ENCODE assay signal across 8 cellular contexts in the genomic region with DNA sequence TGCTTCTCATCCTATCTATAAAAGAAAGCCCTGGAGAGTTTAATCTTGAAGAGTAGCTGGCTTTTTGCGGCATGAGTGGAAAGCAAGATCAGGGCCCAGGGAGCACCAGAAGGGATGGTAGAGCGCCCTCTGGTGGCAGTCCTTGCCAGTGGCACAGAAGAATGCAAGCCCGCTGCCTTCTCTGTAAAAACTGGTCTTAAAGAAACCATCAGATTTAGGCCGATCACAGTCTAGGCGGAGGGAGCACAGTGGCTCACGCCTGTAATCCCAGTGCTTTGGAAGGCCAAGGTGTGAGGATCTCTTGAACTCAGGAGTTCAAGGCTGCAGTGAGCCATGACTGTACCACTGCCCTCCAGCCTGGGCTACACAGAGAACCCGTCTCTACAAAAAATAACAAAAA. TPM values are rescaled to one million over a fixed set of nuclear protein-coding genes. Genes with fewer than 3 reads are reported as not detected.
DNase-seq lines count a peak whose midpoint lies in the region; ATAC-seq, FAIRE-seq and TF ChIP-seq lines count a peak whose summit lies in the region.

No MANE protein-coding gene starts in this region.

- no peaks in the 10 kb centered on the region for H3K36me3 Mint-ChIP-seq in natural killer cell
- H3K36me3 Mint-ChIP-seq in stimulated activated effector memory CD8-positive, alpha-beta T cell treated with anti-CD3 and anti-CD28 coated beads, Interleukin-12 subunit alpha, Interleukin-12 subunit beta, amount 100 ng/mL, for 72 hours: no peaks in the 10 kb centered on the region

- H3K27me3 ChIP-seq in HUES48 (ENCODE audit: control insufficient read depth, insufficient read depth, low read length): no peaks in the 10 kb centered on the region

- intact Hi-C loops in natural killer cell (cut with micrococcal nuclease): loop anchor here (1.0 kb wide), 1 partner anchor 200 kb away; no protein-coding TSS in a partner anchor

- DNase-seq in A172 (ENCODE audit: low spot score): peak; percentile 85
- peak; percentile 46 for DNase-seq in GM18507 (ENCODE audit: extremely low spot score, insufficient read length, low read depth)
- peak; percentile 58 for DNase-seq in OCI-M2 (lab: John Stamatoyannopoulos, UW; ENCODE audit: unreplicated experiment)
- DNase-seq in activated T-cell treated with anti-CD3 and anti-CD28 coated beads for 4 hours: peak; percentile 76
- peak; percentile 73 for DNase-seq in fibroblast of gingiva (ENCODE audit: low read depth)
- DNase-seq in natural killer cell: peak; percentile 75
- peak; percentile 78 to 88 for DNase-seq in stimulated activated effector memory CD8-positive, alpha-beta T cell treated with anti-CD3 and anti-CD28 coated beads, Interleukin-12 subunit alpha, Interleukin-12 subunit beta, amount 100 ng/mL, for 72 hours (ENCODE audit: low spot score in 2 of 2)

- peak; percentile 73 for FAIRE-seq in GM18507 (lab: Jason Lieb, UNC)

- no peaks in the 10 kb centered on the region for H3K36me3 ChIP-seq in HUES48 (ENCODE audit: control insufficient read depth, insufficient read depth, low read length)

- peaks cover 19% of the 10 kb centered on the region for H3K4me1 ChIP-seq in HUES48 (ENCODE audit: control insufficient read depth, insufficient read depth, low read length)

- no peak overlapping the region for H3K4me3 Mint-ChIP-seq in natural killer cell
- no peak overlapping the region for H3K4me3 Mint-ChIP-seq in stimulated activated effector memory CD8-positive, alpha-beta T cell treated with anti-CD3 and anti-CD28 coated beads, Interleukin-12 subunit alpha, Interleukin-12 subunit beta, amount 100 ng/mL, for 72 hours

- peak; percentile 93 for TF ChIP-seq CTCF in natural killer cell (IDR thresholded peaks at IDR 0.05)

- H3K4me1 Mint-ChIP-seq in natural killer cell: no peaks in the 10 kb centered on the region
- no peaks in the 10 kb centered on the region for H3K4me1 Mint-ChIP-seq in stimulated activated effector memory CD8-positive, alpha-beta T cell treated with anti-CD3 and anti-CD28 coated beads, Interleukin-12 subunit alpha, Interleukin-12 subunit beta, amount 100 ng/mL, for 72 hours

- H3K4me3 ChIP-seq in HUES48 (ENCODE audit: low read depth, low read length): no peak overlapping the region

- H3K9me3 Mint-ChIP-seq in natural killer cell: no peaks in the 10 kb centered on the region
- H3K9me3 Mint-ChIP-seq in stimulated activated effector memory CD8-positive, alpha-beta T cell treated with anti-CD3 and anti-CD28 coated beads, Interleukin-12 subunit alpha, Interleukin-12 subunit beta, amount 100 ng/mL, for 72 hours: no peaks in the 10 kb centered on the region

- H3K9ac ChIP-seq in HUES48 (ENCODE audit: low read depth, low read length): no peak overlapping the region

- no peak overlapping the region for H3K27ac Mint-ChIP-seq in natural killer cell
- H3K27ac Mint-ChIP-seq in stimulated activated effector memory CD8-positive, alpha-beta T cell treated with anti-CD3 and anti-CD28 coated beads, Interleukin-12 subunit alpha, Interleukin-12 subunit beta, amount 100 ng/mL, for 72 hours: no peak overlapping the region

- peaks cover 5 to 11% of the 10 kb centered on the region in 2 donors for H3K27me3 Mint-ChIP-seq in natural killer cell (ENCODE audit: low read depth in 2 of 2)

- peak overlapping the region; percentile 33 for H3K27ac ChIP-seq in HUES48 (ENCODE audit: low read depth, low read length)

- H3K9me3 ChIP-seq in HUES48 (ENCODE audit: control insufficient read depth, insufficient read depth, low read length): no peaks in the 10 kb centered on the region

- peak; percentile 68 to 85 (median 82) for ATAC-seq in natural killer cell
- peak; percentile 76 for ATAC-seq in stimulated activated effector memory CD8-positive, alpha-beta T cell treated with anti-CD3 and anti-CD28 coated beads, Interleukin-12 subunit alpha, Interleukin-12 subunit beta, amount 100 ng/mL, for 72 hours

RNA-seq across cellular contexts. Expression of a gene that starts 35.6 kb away (rescaled TPM):
- not detected in 2 replicates for total RNA-seq in A172 (2014; rRNA removed; shearing (Covaris generic))
- total RNA-seq in natural killer cell: not detected

RNA-seq across cellular contexts. Expression of a gene that starts 36.3 kb away (rescaled TPM):
- 14.4 and 17.4 TPM in 2 replicates for total RNA-seq in A172 (2014; rRNA removed; shearing (Covaris generic))
- 10 to 100 TPM; 13.8 to 15.4 (median 14.4) TPM for total RNA-seq in natural killer cell
